ENCODE assay signal across 16 cellular contexts in the genomic region with DNA sequence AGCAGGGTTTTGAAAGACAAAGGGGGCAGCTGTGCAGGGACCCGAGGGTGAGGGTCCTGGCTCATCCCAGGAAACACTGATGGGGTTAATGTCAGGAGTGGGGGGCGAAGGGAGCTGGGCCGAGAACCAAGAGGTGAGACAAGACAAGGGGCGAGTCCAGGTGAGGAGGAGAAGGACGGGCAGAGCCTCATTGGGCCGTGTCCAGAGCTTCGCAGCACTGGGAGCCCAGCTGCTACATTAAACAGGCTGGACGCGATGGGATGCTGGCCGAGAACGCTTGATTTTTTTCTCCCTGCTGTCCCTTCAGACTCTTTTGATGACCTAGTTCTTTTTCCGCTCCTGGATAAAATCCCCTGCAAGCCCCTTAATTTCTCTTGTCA.
A peak's percentile ranks its signal among the peaks of the same experiment; 100 is the strongest.
DNase-seq lines count a peak whose midpoint lies in the region; ATAC-seq, FAIRE-seq and TF ChIP-seq lines count a peak whose summit lies in the region.
"Had no signal": no experiment of that assay in that cellular context is flagged by ENCODE, and none has a peak within 500 bp of the region (broad histone marks: within the 10 kb centered on the region; RNA-seq: fewer than 3 reads in every experiment).

No MANE protein-coding gene starts in this region.

- no peak overlapping the region for H3K9ac ChIP-seq in H1 (replicated peaks in 1 of 4; ENCODE audit: extremely low read depth in 1 of 4, low read depth in 3 of 4, low read length in 3 of 4)

- TF ChIP-seq RAD21 in H1 (IDR thresholded peaks at IDR 0.05 in 1 of 2, conservative IDR thresholded peaks at IDR 0.05 in 1 of 2; ENCODE audit: low read depth in 2 of 2, low read length in 2 of 2) = no peak

- no peak overlapping the region for H2BK5ac ChIP-seq in H1 (ENCODE audit: low read depth, low read length)

- H3K27me3 ChIP-seq in H1 (replicated peaks in 1 of 4; ENCODE audit: control insufficient read depth in 3 of 4, extremely low read depth in 1 of 4, insufficient read depth in 3 of 4, low read length in 3 of 4) = no peaks in the 10 kb centered on the region
- H3K27me3 ChIP-seq: MG63 had no signal

- H3K14ac ChIP-seq in H1 (ENCODE audit: insufficient read length) = no peak overlapping the region

- H3K79me1 ChIP-seq in H1 (ENCODE audit: low read depth, low read length) = no peaks in the 10 kb centered on the region

- H3K9me3 Mint-ChIP-seq in activated naive CD8-positive, alpha-beta T cell treated with anti-CD3 and anti-CD28 coated beads for 36 hours = no peaks in the 10 kb centered on the region
- H3K9me3 Mint-ChIP-seq: T-cell had no signal

- H2AK5ac ChIP-seq in H1 (ENCODE audit: low read depth, low read length) = no peak overlapping the region

- TF ChIP-seq CTCF in H1 (IDR thresholded peaks at IDR 0.05; ENCODE audit: control extremely low read depth in 1 of 3, insufficient read depth in 1 of 3, low read depth in 1 of 3, low read length in 3 of 3) = no peak

- H3K56ac ChIP-seq in H1 (replicated peaks; ENCODE audit: insufficient read length, low read depth, low read length) = no peak overlapping the region

- DNase-seq in AG08396 (ENCODE audit: low spot score) = peak; percentile 39
- peak; percentile 90 for DNase-seq in NCI-H1105 treated with DMSO at 0.1 percent for 48 hours (lab: John Stamatoyannopoulos, UW)
- DNase-seq in H1 (ENCODE audit: low read depth in 1 of 2, low spot score in 2 of 2) = no peak
- peak; percentile 21 for DNase-seq in occipital lobe (lab: John Stamatoyannopoulos, UW)
- DNase-seq in activated naive CD8-positive, alpha-beta T cell treated with anti-CD3 and anti-CD28 coated beads for 36 hours = no peak
- no peak for DNase-seq in NCI-H2029 treated with DMSO at 0.1 percent for 48 hours (lab: John Stamatoyannopoulos, UW)
- no peak for DNase-seq in GM19238 (ENCODE audit: insufficient read length, low spot score)
- DNase-seq: activated naive CD4-positive, alpha-beta T cell treated with anti-CD3 and anti-CD28 coated beads, Interleukin-2, amount 50 U/mL, for 16 hours; central memory CD4-positive, alpha-beta T cell; DMS 273 treated with DMSO at 0.1 percent for 48 hours; MG63; T-cell had no signal

- no peak overlapping the region for H3K4me3 Mint-ChIP-seq in activated naive CD8-positive, alpha-beta T cell treated with anti-CD3 and anti-CD28 coated beads for 36 hours
- H3K4me3 Mint-ChIP-seq: T-cell had no signal

- 94% methylated on average over 12 of the region's 12 CpGs; no CpG with 5 or more reads in 1 of the 2 experiments for WGBS in H1 (ENCODE audit: extremely low coverage in 1 of 2, insufficient coverage in 1 of 2, insufficient read length in 1 of 2, insufficient replicate concordance in 2 of 2, low coverage in 1 of 2, low lambda C conversion rate in 2 of 2, missing lambda C conversion rate in 1 of 2), 2 experiments

- peaks cover 17% of the 10 kb centered on the region for H3K4me1 Mint-ChIP-seq in activated naive CD8-positive, alpha-beta T cell treated with anti-CD3 and anti-CD28 coated beads for 36 hours

- POLR2A ChIA-PET in H1 (lab: Charles Lee; ENCODE audit: partially characterized antibody) = no interaction called here

- H3K79me2 ChIP-seq in H1 (ENCODE audit: control insufficient read depth in 1 of 2, insufficient read depth in 2 of 2, low read length in 2 of 2) = no peaks in the 10 kb centered on the region

- no peak overlapping the region for H2BK120ac ChIP-seq in H1 (replicated peaks; ENCODE audit: low read depth, low read length)

- H3K4me1 ChIP-seq in H1 (replicated peaks in 1 of 4; ENCODE audit: control insufficient read depth in 3 of 4, insufficient read depth in 4 of 4, low read length in 3 of 4) = no peaks in the 10 kb centered on the region; a peak in 2 of 7 replicates

- no peaks in the 10 kb centered on the region for H4K20me1 ChIP-seq in H1 (replicated peaks in 1 of 2; ENCODE audit: control insufficient read depth in 1 of 2, insufficient read depth in 2 of 2, low read length in 2 of 2)

- TF ChIP-seq POLR2A in H1 (IDR thresholded peaks at IDR 0.05; ENCODE audit: control extremely low read depth in 1 of 2, low read depth in 2 of 2, low read length in 2 of 2) = no peak

- no peak overlapping the region for H4K5ac ChIP-seq in H1 (ENCODE audit: insufficient read length, low read depth, low read length)

- no peak overlapping the region for H2BK20ac ChIP-seq in H1 (ENCODE audit: low read length)

- H2BK12ac ChIP-seq in H1 (ENCODE audit: low read depth, low read length) = 0 out of 2 replicates have a peak overlapping the region, but pooled peaks have one; percentile 14

- FAIRE-seq in H1 (lab: Jason Lieb, UNC) = no peak

- H3K27ac Mint-ChIP-seq in activated naive CD8-positive, alpha-beta T cell treated with anti-CD3 and anti-CD28 coated beads for 36 hours = no peak overlapping the region
- H3K27ac Mint-ChIP-seq: T-cell had no signal

- H3K4me3 ChIP-seq in H1 (ENCODE audit: extremely low read depth in 1 of 4, insufficient read depth in 2 of 4, low read depth in 3 of 4, low read length in 4 of 4) = no peak overlapping the region
- H3K4me3 ChIP-seq: MG63, smooth muscle cell had no signal

- no peaks in the 10 kb centered on the region for H3K36me3 ChIP-seq in H1 (ENCODE audit: control insufficient read depth in 2 of 4, insufficient read depth in 4 of 4, low read length in 3 of 4)
- H3K36me3 ChIP-seq: MG63 had no signal

- H3K4me2 ChIP-seq in H1 (ENCODE audit: insufficient read depth in 1 of 2, low read depth in 2 of 2, low read length in 2 of 2) = no peak overlapping the region
- H3K4me2 ChIP-seq: smooth muscle cell had no signal

- H3K9me3 ChIP-seq in H1 (ENCODE audit: insufficient read depth in 2 of 2, low read depth in 1 of 2, low read length in 1 of 2) = no peaks in the 10 kb centered on the region
- H3K9me3 ChIP-seq: MG63 had no signal

- TF ChIP-seq EP300 in H1 (IDR thresholded peaks at IDR 0.05; ENCODE audit: borderline replicate concordance in 1 of 2, low read depth in 2 of 2, low read length in 2 of 2) = no peak

- H4K8ac ChIP-seq in H1 (ENCODE audit: extremely low read depth, insufficient read depth, low read length) = no peak overlapping the region

- no peak overlapping the region for H3K23ac ChIP-seq in H1 (ENCODE audit: insufficient read length)

- no peak overlapping the region for H4K91ac ChIP-seq in H1 (replicated peaks; ENCODE audit: insufficient read length, low read length)

- CTCF ChIA-PET in H1 (lab: Charles Lee; ENCODE audit: partially characterized antibody) = interaction anchor here (0.6 to 1.4 kb wide), 5 partner anchors 12 to 1041 kb away, joined by 3 to 4 read pairs (median 3); no protein-coding TSS in a partner anchor

- H3K18ac ChIP-seq in H1 (ENCODE audit: extremely low read depth, low read length) = no peak overlapping the region; the same call in 1 of the 2 replicates

- no peaks in the 10 kb centered on the region for H3K27me3 Mint-ChIP-seq in activated naive CD8-positive, alpha-beta T cell treated with anti-CD3 and anti-CD28 coated beads for 36 hours
- H3K27me3 Mint-ChIP-seq: T-cell had no signal

- no peak overlapping the region for H3K27ac ChIP-seq in H1 (ENCODE audit: low read depth, low read length)

- no peaks in the 10 kb centered on the region for H3K23me2 ChIP-seq in H1 (ENCODE audit: low read depth, low read length)

- peaks cover 5% of the 10 kb centered on the region for H3K36me3 Mint-ChIP-seq in activated naive CD8-positive, alpha-beta T cell treated with anti-CD3 and anti-CD28 coated beads for 36 hours

- no peak overlapping the region for H2BK15ac ChIP-seq in H1 (ENCODE audit: low read length)

- H3K4ac ChIP-seq in H1 (replicated peaks; ENCODE audit: insufficient read length, low read depth, low read length) = no peak overlapping the region

- H2AFZ ChIP-seq in H1 (ENCODE audit: low read length) = no peak overlapping the region

- no peak for ATAC-seq in GM21360 (IDR thresholded peaks at IDR 0.05; ENCODE audit: unreplicated experiment)
- ATAC-seq: activated CD4-positive, CD25-positive, alpha-beta regulatory T cell treated with anti-CD3 and anti-CD28 coated beads, Interleukin-2, amount 50 U/mL, for 24 hours; Panc1; T-cell had no signal

TF ChIP-seq in H1, 55 proteins besides CTCF, POLR2A, EP300 and RAD21:
- no peak for TF ChIP-seq TAF7 (optimal IDR thresholded peaks at IDR 0.05; ENCODE audit: borderline replicate concordance, low read depth, low read length)
- no peak for TF ChIP-seq EZH2 (IDR thresholded peaks at IDR 0.05; ENCODE audit: low read depth, low read length, severe bottlenecking)
- TF ChIP-seq JUN (IDR thresholded peaks at IDR 0.05; ENCODE audit: low read depth, low read length) = no peak
- TF ChIP-seq MAX (IDR thresholded peaks at IDR 0.05) = no peak
- TF ChIP-seq RBBP5 (IDR thresholded peaks at IDR 0.05; ENCODE audit: borderline replicate concordance, low read depth, low read length) = no peak
- TF ChIP-seq MAFK (IDR thresholded peaks at IDR 0.05; ENCODE audit: low read depth, low read length) = no peak
- TF ChIP-seq ZNF274 (IDR thresholded peaks at IDR 0.05; ENCODE audit: borderline replicate concordance, extremely low read depth, low read length) = no peak

Comparison
In these comparisons a context has a peak if more than half of its experiments do, and no peak if none do; other contexts are left out.
1. DNase-seq: peak in AG08396 (single experiment), NCI-H1105 treated with DMSO at 0.1 percent for 48 hours (single experiment) and occipital lobe (single experiment); none in H1 (0 of 2), activated naive CD8-positive, alpha-beta T cell treated with anti-CD3 and anti-CD28 coated beads for 36 hours (single experiment), NCI-H2029 treated with DMSO at 0.1 percent for 48 hours (single experiment) and GM19238 (single experiment).